In genomic region chr11:130638624-130639023, GRCh38 we compare ENCODE assay signal across 27 cellular contexts.
"Had no signal": no experiment of that assay in that cellular context is flagged by ENCODE, and none has a peak within 500 bp of the region (broad histone marks: within the 10 kb centered on the region; RNA-seq: fewer than 3 reads in every experiment).

No MANE protein-coding gene starts in this region.

- H3K9me3 ChIP-seq: SJCRH30 had no signal

- H3K4me2 ChIP-seq: KMS-11 had no signal

- H3K27me3 ChIP-seq: SJCRH30 had no signal

- H3K27ac ChIP-seq: KMS-11, SJCRH30, SK-N-MC had no signal

- H3K4me3 ChIP-seq: SJCRH30, SK-N-MC had no signal

- H3K36me3 ChIP-seq: SJCRH30 had no signal

- DNase-seq: activated CD4-positive, alpha-beta T cell treated with anti-CD3 and anti-CD28 coated beads for 36 hours; activated CD4-positive, alpha-beta T cell treated with anti-CD3 and anti-CD28 coated beads, Interleukin-2, amount 10 ng/mL, durations not matched to agents 7 days and 5 days; activated CD4-positive, alpha-beta T cell treated with anti-CD3 and anti-CD28 coated beads, Interleukin-2, amount 50 U/mL, for 48 hours; activated CD8-positive, alpha-beta T cell treated with anti-CD3 and anti-CD28 coated beads, Interleukin-2, amount 10 ng/mL, durations not matched to agents 7 days and 5 days; activated gamma-delta T cell treated with Interleukin-2 at 50 U/mL for 16 hours; activated naive CD4-positive, alpha-beta T cell treated with anti-CD3 and anti-CD28 coated beads for 36 hours; activated naive CD8-positive, alpha-beta T cell treated with anti-CD3 and anti-CD28 coated beads, Interleukin-2, amount 50 U/mL, for 24 hours; activated T-cell treated with anti-CD3 and anti-CD28 coated beads, Interleukin-2, amount 50 U/mL, for 4 hours; anterior cingulate cortex; central memory CD4-positive, alpha-beta T cell; NCI-H1092 treated with DMSO at 0.1 percent for 48 hours; NCI-H1417; NCI-H146; NCI-H187; NCI-H2029 treated with DMSO at 0.1 percent for 48 hours; NCI-H2107; NCI-H2171; NCI-H446; NCI-H510A treated with DMSO at 0.1 percent for 48 hours; NCI-H526 treated with DMSO at 0.1 percent for 48 hours; NK-92 treated with Interleukin-12 subunit alpha and Interleukin-12 subunit beta, amount 100 ng/mL, for 24 hours; SHP77; SJCRH30 had no signal

- H3K9ac ChIP-seq: KMS-11 had no signal

- ATAC-seq: activated CD4-positive, alpha-beta T cell treated with anti-CD3 and anti-CD28 coated beads for 36 hours; activated CD4-positive, CD25-positive, alpha-beta regulatory T cell treated with anti-CD3 and anti-CD28 coated beads, Interleukin-2, amount 50 U/mL, for 24 hours; activated CD8-positive, alpha-beta T cell treated with anti-CD3 and anti-CD28 coated beads, Interleukin-2, amount 10 ng/mL, durations not matched to agents 7 days and 5 days; activated naive CD8-positive, alpha-beta T cell treated with anti-CD3 and anti-CD28 coated beads, Interleukin-2, amount 50 U/mL, for 24 hours; activated T-cell treated with anti-CD3 and anti-CD28 coated beads, Interleukin-2, amount 50 U/mL, for 4 hours; WTC11 had no signal
